ENCODE assay signal across 8 cellular contexts in the genomic region with DNA sequence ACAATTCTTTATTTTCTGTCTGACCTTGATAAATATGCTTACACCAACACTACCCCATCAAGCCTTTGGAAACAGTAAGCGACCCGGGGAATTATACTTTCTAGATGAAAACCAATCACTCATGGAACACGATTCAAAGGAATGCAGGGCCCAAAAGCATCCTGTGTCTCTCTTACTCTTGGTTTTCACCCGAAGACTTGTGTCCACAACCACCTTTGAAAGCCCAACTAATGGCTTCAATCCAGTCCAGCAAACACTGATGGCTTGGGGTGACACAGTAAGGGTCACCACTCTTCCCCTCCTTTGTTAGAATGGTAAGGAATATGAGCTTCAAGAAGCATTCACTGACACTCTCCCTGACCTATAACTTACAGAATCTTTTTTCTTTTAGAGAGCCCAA. TPM values are rescaled to one million over a fixed set of nuclear protein-coding genes. Genes with fewer than 3 reads are reported as not detected.
DNase-seq lines count a peak whose midpoint lies in the region; TF ChIP-seq lines count a peak whose summit lies in the region.

No MANE protein-coding gene starts in this region.

- H3K4me1 ChIP-seq in Caco-2: peaks cover 37% of the 10 kb centered on the region

- POLR2A ChIA-PET in Caco-2 (lab: Charles Lee): no interaction called here

- H3K36me3 ChIP-seq in Caco-2 (ENCODE audit: control insufficient read depth, insufficient read depth, low read length): no peaks in the 10 kb centered on the region
- H3K36me3 ChIP-seq in KOPT-K1 (ENCODE audit: insufficient read depth, low read length): peaks cover 5% of the 10 kb centered on the region; the same call in 1 of the 2 replicates

- H3K9me3 Mint-ChIP-seq in Caco-2 (ENCODE audit: unreplicated experiment): no peaks in the 10 kb centered on the region
- H3K9me3 Mint-ChIP-seq in nephron progenitor cell: no peaks in the 10 kb centered on the region

- H3K4me1 Mint-ChIP-seq in Caco-2 (ENCODE audit: low read depth, unreplicated experiment) (peaks cover 16% of the 10 kb centered on the region), nephron progenitor cell (peaks cover 41% of the 10 kb centered on the region)

- no peaks in the 10 kb centered on the region for H3K27me3 ChIP-seq in Caco-2 (replicated peaks; ENCODE audit: control insufficient read depth, insufficient read depth, low read length)

- H3K27me3 Mint-ChIP-seq in Caco-2 (ENCODE audit: insufficient read depth, unreplicated experiment) (no peaks in the 10 kb centered on the region), nephron progenitor cell (ENCODE audit: low read depth, poor library complexity) (peaks cover 6% of the 10 kb centered on the region)

- H3K36me3 Mint-ChIP-seq in Caco-2 (ENCODE audit: insufficient read depth, unreplicated experiment): peaks cover 28% of the 10 kb centered on the region
- peaks cover 27% of the 10 kb centered on the region for H3K36me3 Mint-ChIP-seq in nephron progenitor cell (ENCODE audit: low read depth)

- H3K9me3 ChIP-seq in Caco-2 (no peaks in the 10 kb centered on the region), KOPT-K1 (ENCODE audit: insufficient read depth, low read length, poor library complexity, severe bottlenecking) (no peaks in the 10 kb centered on the region)

- H3K27ac ChIP-seq in KOPT-K1 (ENCODE audit: low read depth, low read length, poor library complexity, severe bottlenecking) (peak overlapping the region; percentile 74), coronary artery (no peak overlapping the region)

- intact Hi-C loops in Caco-2 (cut with micrococcal nuclease; ENCODE audit: unreplicated experiment): loop anchor here (5.0 kb wide), 2 partner anchors 479 to 826 kb away; no protein-coding TSS in a partner anchor

- H3K4me3 ChIP-seq in Caco-2 (ENCODE audit: low read depth, low read length) (no peak overlapping the region), coronary artery (peak overlapping the region; percentile 79)

- peak overlapping the region; percentile 97 for H3K27ac Mint-ChIP-seq in Caco-2 (ENCODE audit: unreplicated experiment)
- H3K27ac Mint-ChIP-seq in nephron progenitor cell: peak overlapping the region; percentile 99

- CTCF ChIA-PET in Caco-2 (lab: Charles Lee): no interaction called here

- no TSS peak for BruUV-seq in Caco-2 (replicated peaks; lab: Mats Ljungman, UMichigan)

- no peak for DNase-seq in Caco-2
- DNase-seq in coronary artery (ENCODE audit: low spot score): no peak
- DNase-seq in nephron progenitor cell: no peak
- DNase-seq in HPDE6-E6E7 (ENCODE audit: extremely low spot score): no peak
- no peak for DNase-seq in GM20000 (ENCODE audit: low spot score)
- DNase-seq in AG08395 (ENCODE audit: low spot score): no peak
- no peak for DNase-seq in epidermal melanocyte (ENCODE audit: insufficient read length, low spot score)

- H3K4me3 Mint-ChIP-seq in Caco-2 (ENCODE audit: unreplicated experiment): peak overlapping the region; percentile 91
- H3K4me3 Mint-ChIP-seq in nephron progenitor cell: peak overlapping the region; percentile 95

- TF ChIP-seq CTCF in Caco-2 (IDR thresholded peaks at IDR 0.05; ENCODE audit: insufficient read depth in 1 of 2, low read depth in 1 of 2, low read length in 1 of 2, severe bottlenecking in 1 of 2, unreplicated experiment in 1 of 2): no peak
- TF ChIP-seq CTCF in coronary artery (IDR thresholded peaks at IDR 0.05): no peak
- TF ChIP-seq CTCF in nephron progenitor cell (IDR thresholded peaks at IDR 0.05): no peak
- TF ChIP-seq CTCF in GM20000 (IDR thresholded peaks at IDR 0.05; ENCODE audit: extremely low read depth, missing control alignments): no peak

RNA-seq across cellular contexts. Expression of a gene that starts 1.6 kb away (rescaled TPM):
- total RNA-seq in Caco-2 (2022): 21.4 and 22.5 TPM in 2 replicates
